Comparison of ENCODE assay signal across 2 cellular contexts in the genomic region with DNA sequence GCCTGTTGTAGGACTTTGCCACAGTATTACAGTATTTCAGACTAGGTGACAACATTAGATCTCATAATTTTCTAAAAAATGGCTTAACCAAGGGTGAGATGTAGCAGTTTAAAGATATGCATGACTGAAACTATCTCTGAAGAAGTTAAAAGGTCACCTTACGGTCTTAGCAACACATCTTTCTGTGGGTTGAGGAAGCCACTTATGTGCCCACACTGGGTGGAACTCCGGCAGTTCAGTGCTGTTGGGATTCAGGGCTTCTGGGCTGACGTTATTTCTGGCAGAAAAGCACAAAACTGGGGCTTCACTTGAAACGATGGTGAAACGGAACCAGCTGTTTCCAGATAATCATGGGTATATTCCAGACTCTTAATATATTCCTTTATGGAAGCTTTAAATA.
TF ChIP-seq lines count a peak whose summit lies in the region.

No MANE protein-coding gene starts in this region.

TF ChIP-seq in IMR-90, 13 proteins besides CTCF, POLR2A, EP300 and RAD21:
- no peak for TF ChIP-seq RCOR1 (IDR thresholded peaks at IDR 0.05; ENCODE audit: insufficient replicate concordance, low read length)
- TF ChIP-seq MXI1 (IDR thresholded peaks at IDR 0.05; ENCODE audit: borderline replicate concordance, low read depth, low read length) = no peak
- no peak for TF ChIP-seq FOS (IDR thresholded peaks at IDR 0.05; ENCODE audit: low read depth, low read length)
- TF ChIP-seq MAZ (IDR thresholded peaks at IDR 0.05; ENCODE audit: borderline replicate concordance, low read depth, low read length) = no peak
- no peak for TF ChIP-seq CEBPB (IDR thresholded peaks at IDR 0.05; ENCODE audit: low read depth, low read length)
- TF ChIP-seq SMC3 (IDR thresholded peaks at IDR 0.05; ENCODE audit: low read depth, low read length) = no peak
- no peak for TF ChIP-seq ELK1 (IDR thresholded peaks at IDR 0.05; ENCODE audit: borderline replicate concordance, low read depth, low read length)
- no peak for TF ChIP-seq BHLHE40 (IDR thresholded peaks at IDR 0.05; ENCODE audit: low read depth, low read length)
- TF ChIP-seq, protein P1, sequence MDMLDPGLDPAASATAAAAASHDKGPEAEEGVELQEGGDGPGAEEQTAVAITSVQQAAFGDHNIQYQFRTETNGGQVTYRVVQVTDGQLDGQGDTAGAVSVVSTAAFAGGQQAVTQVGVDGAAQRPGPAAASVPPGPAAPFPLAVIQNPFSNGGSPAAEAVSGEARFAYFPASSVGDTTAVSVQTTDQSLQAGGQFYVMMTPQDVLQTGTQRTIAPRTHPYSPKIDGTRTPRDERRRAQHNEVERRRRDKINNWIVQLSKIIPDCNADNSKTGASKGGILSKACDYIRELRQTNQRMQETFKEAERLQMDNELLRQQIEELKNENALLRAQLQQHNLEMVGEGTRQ (IDR thresholded peaks at IDR 0.05; ENCODE audit: low read depth, low read length) = no peak
- TF ChIP-seq CHD1 (IDR thresholded peaks at IDR 0.05; ENCODE audit: low read depth, low read length) = no peak
- TF ChIP-seq RFX5 (IDR thresholded peaks at IDR 0.05; ENCODE audit: low read depth, low read length) = no peak
- no peak for TF ChIP-seq MAFK (IDR thresholded peaks at IDR 0.05; ENCODE audit: low read depth, low read length)
- no peak for TF ChIP-seq NFE2L2 (IDR thresholded peaks at IDR 0.05; ENCODE audit: low read depth, low read length)

TF ChIP-seq in H1, 55 proteins besides CTCF, POLR2A, EP300 and RAD21:
- TF ChIP-seq, protein P2, sequence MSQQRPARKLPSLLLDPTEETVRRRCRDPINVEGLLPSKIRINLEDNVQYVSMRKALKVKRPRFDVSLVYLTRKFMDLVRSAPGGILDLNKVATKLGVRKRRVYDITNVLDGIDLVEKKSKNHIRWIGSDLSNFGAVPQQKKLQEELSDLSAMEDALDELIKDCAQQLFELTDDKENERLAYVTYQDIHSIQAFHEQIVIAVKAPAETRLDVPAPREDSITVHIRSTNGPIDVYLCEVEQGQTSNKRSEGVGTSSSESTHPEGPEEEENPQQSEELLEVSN (IDR thresholded peaks at IDR 0.05) = no peak
- TF ChIP-seq MAX (IDR thresholded peaks at IDR 0.05) = no peak
- TF ChIP-seq EGR1 (IDR thresholded peaks at IDR 0.05; ENCODE audit: borderline replicate concordance, low read depth, low read length) = no peak
- no peak for TF ChIP-seq SIX5 (IDR thresholded peaks at IDR 0.05; ENCODE audit: low read depth, low read length)
TF ChIP-seq in H1: peak in this region for 0.
